ENCODE assay signal across 10 cellular contexts in genomic region chr13:89204435-89204834, GRCh38.
"Had no signal": no experiment of that assay in that cellular context is flagged by ENCODE, and none has a peak within 500 bp of the region (broad histone marks: within the 10 kb centered on the region; RNA-seq: fewer than 3 reads in every experiment).

No MANE protein-coding gene starts in this region.

- FAIRE-seq: H1 had no signal

- H3K27ac ChIP-seq: GM23248 had no signal

- ATAC-seq: GM23338, HCT116 had no signal

- H3K9me3 ChIP-seq: HAP-1 had no signal

- DNase-seq: GM23248, GOT3, H7, H9, HCEC 1CT, HFFc6 had no signal

- H3K4me3 ChIP-seq: GM23248, GM23338, HAP-1 had no signal

- H3K4me1 ChIP-seq: HAP-1 had no signal

- H3K36me3 ChIP-seq: HAP-1 had no signal
